ENCODE assay signal across 1 cellular context in genomic region chr2:142989276-142990204, GRCh38.
TF ChIP-seq lines count a peak whose summit lies in the region.

No MANE protein-coding gene starts in this region.

TF ChIP-seq in HepG2, 621 proteins besides CTCF, POLR2A, EP300 and RAD21 (continued from another document):
- TF ChIP-seq FOXA3 (CRISPR knock-in tag; IDR thresholded peaks at IDR 0.05) (peak; percentile 19; the same call in 1 of the 2 replicates), ZFX (CRISPR knock-in tag; IDR thresholded peaks at IDR 0.05; ENCODE audit: low read depth) (no peak), XBP1 (CRISPR knock-in tag; IDR thresholded peaks at IDR 0.05) (no peak), SMARCE1 (IDR thresholded peaks at IDR 0.05; ENCODE audit: borderline replicate concordance) (no peak), SMC3 (IDR thresholded peaks at IDR 0.05; ENCODE audit: low read length) (peak; percentile 73), SETDB1 (CRISPR knock-in tag; IDR thresholded peaks at IDR 0.05; ENCODE audit: borderline replicate concordance) (no peak), MTF2 (CRISPR knock-in tag; IDR thresholded peaks at IDR 0.05; ENCODE audit: borderline replicate concordance) (0 out of 2 replicates have a peak, but pooled peaks have one; percentile 38), GATA4 (IDR thresholded peaks at IDR 0.05; ENCODE audit: borderline replicate concordance, low read depth) (no peak), IRF9 (CRISPR knock-in tag; IDR thresholded peaks at IDR 0.05; ENCODE audit: borderline replicate concordance) (no peak), MXI1 (IDR thresholded peaks at IDR 0.05; ENCODE audit: borderline replicate concordance, low read depth, low read length) (no peak), NFIC (IDR thresholded peaks at IDR 0.05; ENCODE audit: low read length) (no peak), TAF15 (IDR thresholded peaks at IDR 0.05; ENCODE audit: low read depth, low read length, poor library complexity, severe bottlenecking) (no peak)
